8 cellular contexts compared by ENCODE assay signal in genomic region chr11:66328307-66329144, GRCh38.
DNase-seq lines count a peak whose midpoint lies in the region; ATAC-seq and TF ChIP-seq lines count a peak whose summit lies in the region.

No MANE protein-coding gene starts in this region.

- H3K27ac ChIP-seq in C4-2B (no peak overlapping the region), iPS-18a (ENCODE audit: low read length) (no peak overlapping the region), skin epidermis (peak overlapping the region in 15 of 21 experiments; percentile 0 to 86 (median 70))

- TF ChIP-seq CTCF in C4-2B (conservative IDR thresholded peaks at IDR 0.05), result peak; percentile 96
- TF ChIP-seq CTCF in astrocyte of the spinal cord (IDR thresholded peaks at IDR 0.05; ENCODE audit: low read depth, low read length), result peak; percentile 92

- no peaks in the 10 kb centered on the region for H3K9me3 ChIP-seq in iPS-18a (ENCODE audit: control insufficient read depth, low read depth, low read length)

- no peak overlapping the region for H3K9ac ChIP-seq in iPS-18a (ENCODE audit: low read length)

- DNase-seq in NCI-H1694 treated with DMSO at 0.1 percent for 48 hours (lab: John Stamatoyannopoulos, UW) (peak; percentile 67), T1000 (lab: John Stamatoyannopoulos, UW) (peak; percentile 76), astrocyte of the spinal cord (ENCODE audit: low read depth, low spot score) (peak; percentile 63)

- H3K4me1 ChIP-seq in iPS-18a (ENCODE audit: control insufficient read depth, low read depth, low read length), result peaks cover 4% of the 10 kb centered on the region

- in situ Hi-C loops in astrocyte of the spinal cord (cut with HindIII; ENCODE audit: low sequenced_read_pairs), result no loop called here

- no peaks in the 10 kb centered on the region for H3K36me3 ChIP-seq in iPS-18a (ENCODE audit: control insufficient read depth, low read depth, low read length)

- peaks cover 8% of the 10 kb centered on the region for H3K27me3 ChIP-seq in iPS-18a (ENCODE audit: control insufficient read depth, insufficient read depth, low read length)

- ATAC-seq in GM21723 (IDR thresholded peaks at IDR 0.05; ENCODE audit: unreplicated experiment) (peak; percentile 72), GM18868 (IDR thresholded peaks at IDR 0.05; ENCODE audit: unreplicated experiment) (no peak)

- no peak overlapping the region for H3K4me3 ChIP-seq in astrocyte of the spinal cord (ENCODE audit: low read depth, low read length)
- H3K4me3 ChIP-seq in iPS-18a (ENCODE audit: low read length), result peak overlapping the region; percentile 33
- H3K4me3 ChIP-seq in skin epidermis, result no peak overlapping the region

Comparison
In these comparisons a context has a peak if more than half of its experiments do, and no peak if none do; other contexts are left out.
1. H3K27ac ChIP-seq: peak in skin epidermis (15 of 21); none in C4-2B (single experiment) and iPS-18a (single experiment).
2. Peak in every context shown above with its lines, with median percentiles within 50 percentile points of each other: DNase-seq.